ENCODE assay signal across 18 cellular contexts in genomic region chr10:124281666-124282065, GRCh38.
DNase-seq lines count a peak whose midpoint lies in the region; ATAC-seq, FAIRE-seq and TF ChIP-seq lines count a peak whose summit lies in the region.
"Had no signal": no experiment of that assay in that cellular context is flagged by ENCODE, and none has a peak within 500 bp of the region (broad histone marks: within the 10 kb centered on the region; RNA-seq: fewer than 3 reads in every experiment).

No MANE protein-coding gene starts in this region.

- H3K4me1 Mint-ChIP-seq in CD14-positive monocyte: peaks cover 48% of the 10 kb centered on the region
- peaks cover 39% of the 10 kb centered on the region for H3K4me1 Mint-ChIP-seq in dendritic cell treated with granulocyte-macrophage colony-stimulating factor and Interleukin-4, amounts not matched to agents 40 ng/mL and 50 ng/mL, for 4 days (ENCODE audit: low read depth)
- H3K4me1 Mint-ChIP-seq: CD4-positive, CD25-positive, alpha-beta regulatory T cell had no signal

- no peak for TF ChIP-seq CTCF in CD14-positive monocyte (IDR thresholded peaks at IDR 0.05)

- peaks cover 0 to 2% (median 1%) of the 10 kb centered on the region in 3 donors for H3K27me3 Mint-ChIP-seq in CD14-positive monocyte (ENCODE audit: low read depth in 3 of 3)
- H3K27me3 Mint-ChIP-seq in dendritic cell treated with granulocyte-macrophage colony-stimulating factor and Interleukin-4, amounts not matched to agents 40 ng/mL and 50 ng/mL, for 4 days: no peaks in the 10 kb centered on the region
- H3K27me3 Mint-ChIP-seq: B cell; CD4-positive, CD25-positive, alpha-beta regulatory T cell had no signal

- no peaks in the 10 kb centered on the region for H3K4me1 ChIP-seq in aorta (ENCODE audit: control insufficient read depth in 1 of 2, insufficient read depth in 2 of 2, low read length in 2 of 2)
- H3K4me1 ChIP-seq: Caco-2, HAP-1 had no signal

- intact Hi-C loops in CD14-positive monocyte (cut with micrococcal nuclease) (no loop called here), posterior vena cava (cut with DNase I) (no loop called here), aorta (cut with DNase I) (no loop called here)
- intact Hi-C loops in dendritic cell treated with granulocyte-macrophage colony-stimulating factor and Interleukin-4, amounts not matched to agents 40 ng/mL and 50 ng/mL, for 4 days (cut with micrococcal nuclease): no loop called here

- H3K36me3 ChIP-seq in aorta (ENCODE audit: control insufficient read depth in 1 of 2, insufficient read depth in 2 of 2, low read length in 1 of 2): no peaks in the 10 kb centered on the region
- H3K36me3 ChIP-seq: BLaER1 treated with 17β-estradiol and CSF1 and Interleukin-3, amounts not matched to agents 10 nM and 100 nM; HAP-1 had no signal

- 91 to 97% methylated on average over 10 of the region's 10 CpGs for WGBS in aorta, 2 donors

- FAIRE-seq in RCC 7860 (lab: Jason Lieb, UNC): no peak
- FAIRE-seq: D721Med, G401.6, GM12891, HTR-8/SVneo had no signal

- H3K27ac Mint-ChIP-seq in CD14-positive monocyte: no peak overlapping the region
- H3K27ac Mint-ChIP-seq in dendritic cell treated with granulocyte-macrophage colony-stimulating factor and Interleukin-4, amounts not matched to agents 40 ng/mL and 50 ng/mL, for 4 days: peak overlapping the region; percentile 25
- H3K27ac Mint-ChIP-seq: B cell; CD4-positive, CD25-positive, alpha-beta regulatory T cell; CD8-positive, alpha-beta memory T cell had no signal

- peaks cover 1 to 7% of the 10 kb centered on the region in 2 donors for H3K36me3 Mint-ChIP-seq in CD14-positive monocyte
- H3K36me3 Mint-ChIP-seq in dendritic cell treated with granulocyte-macrophage colony-stimulating factor and Interleukin-4, amounts not matched to agents 40 ng/mL and 50 ng/mL, for 4 days (ENCODE audit: low read depth): no peaks in the 10 kb centered on the region
- H3K36me3 Mint-ChIP-seq: CD4-positive, CD25-positive, alpha-beta regulatory T cell; CD8-positive, alpha-beta memory T cell had no signal

- ATAC-seq in aorta (ENCODE audit: low FRiP score) (no peak), HG03175 (IDR thresholded peaks at IDR 0.05; ENCODE audit: unreplicated experiment) (no peak)

- H3K4me3 ChIP-seq in aorta (ENCODE audit: low read length in 2 of 2): no peak overlapping the region
- H3K4me3 ChIP-seq: BLaER1 treated with 17β-estradiol and CSF1 and Interleukin-3, amounts not matched to agents 10 nM and 100 nM; GM23248; HAP-1 had no signal

- DNase-seq in CD14-positive monocyte (ENCODE audit: low spot score) (peak; percentile 9), posterior vena cava (ENCODE audit: low spot score) (peak; percentile 46), aorta (peak; percentile 28 to 65), RCC 7860 (ENCODE audit: low spot score) (no peak)
- DNase-seq: Caco-2; CD4-positive, CD25-positive, alpha-beta regulatory T cell; CD8-positive, alpha-beta memory T cell; GM23248; IMR-90 had no signal

- peaks cover 1% of the 10 kb centered on the region for H3K9me3 ChIP-seq in aorta (ENCODE audit: control insufficient read depth, low read length)
- H3K9me3 ChIP-seq: Caco-2, HAP-1 had no signal

- H3K4me3 Mint-ChIP-seq in CD14-positive monocyte: no peak overlapping the region
- H3K4me3 Mint-ChIP-seq in dendritic cell treated with granulocyte-macrophage colony-stimulating factor and Interleukin-4, amounts not matched to agents 40 ng/mL and 50 ng/mL, for 4 days: no peak overlapping the region
- H3K4me3 Mint-ChIP-seq: B cell; CD4-positive, CD25-positive, alpha-beta regulatory T cell; CD8-positive, alpha-beta memory T cell had no signal

- H3K27ac ChIP-seq in aorta (ENCODE audit: low read depth in 1 of 2, low read length in 2 of 2): no peak overlapping the region
- H3K27ac ChIP-seq: GM23248 had no signal

- no peaks in the 10 kb centered on the region for H3K27me3 ChIP-seq in aorta (ENCODE audit: control insufficient read depth in 1 of 2, insufficient read depth in 2 of 2, low read length in 1 of 2)
- H3K27me3 ChIP-seq: BLaER1 treated with 17β-estradiol and CSF1 and Interleukin-3, amounts not matched to agents 10 nM and 100 nM had no signal

- H3K9me3 Mint-ChIP-seq in CD14-positive monocyte: peaks cover 0 to 7% (median 3%) of the 10 kb centered on the region in 7 donors
- H3K9me3 Mint-ChIP-seq in dendritic cell treated with granulocyte-macrophage colony-stimulating factor and Interleukin-4, amounts not matched to agents 40 ng/mL and 50 ng/mL, for 4 days: no peaks in the 10 kb centered on the region
- H3K9me3 Mint-ChIP-seq: CD4-positive, CD25-positive, alpha-beta regulatory T cell had no signal
